In genomic region chr19:17778621-17779280, GRCh38 we compare ENCODE assay signal across 1 cellular context.
TF ChIP-seq lines count a peak whose summit lies in the region.

No MANE protein-coding gene starts in this region.

TF ChIP-seq in WTC11, 78 proteins besides CTCF, POLR2A, EP300 and RAD21 (continued from another document and continues in another):
- TF ChIP-seq AR (CRISPR knock-in tag; IDR thresholded peaks at IDR 0.05) (no peak), IRF1 (CRISPR knock-in tag; IDR thresholded peaks at IDR 0.05) (no peak), TCF7 (CRISPR knock-in tag; IDR thresholded peaks at IDR 0.05; ENCODE audit: low read depth) (no peak), GTF2I (CRISPR knock-in tag; conservative IDR thresholded peaks at IDR 0.05) (peak; percentile 93), STAT6 (CRISPR knock-in tag; conservative IDR thresholded peaks at IDR 0.05; ENCODE audit: low read depth) (0 out of 2 replicates have a peak, but pooled peaks have one; percentile 39), ZBTB21 (CRISPR knock-in tag; IDR thresholded peaks at IDR 0.05; ENCODE audit: borderline replicate concordance) (no peak), ZNF121 (CRISPR knock-in tag; IDR thresholded peaks at IDR 0.05) (peak; percentile 47; the same call in 1 of the 2 replicates), ZNF396 (CRISPR knock-in tag; IDR thresholded peaks at IDR 0.05; ENCODE audit: borderline replicate concordance) (no peak), MYBL2 (CRISPR knock-in tag; IDR thresholded peaks at IDR 0.05) (peak; percentile 34; the same call in 1 of the 2 replicates), RELA (CRISPR knock-in tag; IDR thresholded peaks at IDR 0.05; ENCODE audit: borderline replicate concordance) (no peak), USF2 (CRISPR knock-in tag; IDR thresholded peaks at IDR 0.05) (0 out of 2 replicates have a peak, but pooled peaks have one; percentile 28), KAT7 (CRISPR knock-in tag; IDR thresholded peaks at IDR 0.05; ENCODE audit: borderline replicate concordance) (no peak), NFATC4 (CRISPR knock-in tag; IDR thresholded peaks at IDR 0.05) (no peak), ZNF532 (CRISPR knock-in tag; IDR thresholded peaks at IDR 0.05; ENCODE audit: borderline replicate concordance) (no peak), MLX (CRISPR knock-in tag; IDR thresholded peaks at IDR 0.05) (no peak), IRF2 (CRISPR knock-in tag; IDR thresholded peaks at IDR 0.05; ENCODE audit: borderline replicate concordance, low read depth) (no peak), ZMAT4 (CRISPR knock-in tag; IDR thresholded peaks at IDR 0.05) (no peak), ATF6 (CRISPR knock-in tag; IDR thresholded peaks at IDR 0.05) (no peak), SP1 (CRISPR knock-in tag; conservative IDR thresholded peaks at IDR 0.05) (peak; percentile 66; the same call in 1 of the 2 replicates), EMX1 (CRISPR knock-in tag; IDR thresholded peaks at IDR 0.05) (no peak), ARID4B (CRISPR knock-in tag; IDR thresholded peaks at IDR 0.05; ENCODE audit: borderline replicate concordance) (no peak), TEAD1 (CRISPR knock-in tag; IDR thresholded peaks at IDR 0.05) (no peak), FOXP1 (CRISPR knock-in tag; IDR thresholded peaks at IDR 0.05; ENCODE audit: borderline replicate concordance) (0 out of 2 replicates have a peak, but pooled peaks have one; percentile 47), ZNF138 (CRISPR knock-in tag; conservative IDR thresholded peaks at IDR 0.05) (no peak), ZSCAN18 (CRISPR knock-in tag; IDR thresholded peaks at IDR 0.05) (no peak), SMAD4 (CRISPR knock-in tag; IDR thresholded peaks at IDR 0.05) (no peak), NFE2L1 (CRISPR knock-in tag; IDR thresholded peaks at IDR 0.05) (no peak), ZNF281 (CRISPR knock-in tag; IDR thresholded peaks at IDR 0.05) (no peak), ESRRA (CRISPR knock-in tag; IDR thresholded peaks at IDR 0.05; ENCODE audit: borderline replicate concordance) (no peak), ZNF416 (CRISPR knock-in tag; IDR thresholded peaks at IDR 0.05) (no peak)
